In the genomic region with DNA sequence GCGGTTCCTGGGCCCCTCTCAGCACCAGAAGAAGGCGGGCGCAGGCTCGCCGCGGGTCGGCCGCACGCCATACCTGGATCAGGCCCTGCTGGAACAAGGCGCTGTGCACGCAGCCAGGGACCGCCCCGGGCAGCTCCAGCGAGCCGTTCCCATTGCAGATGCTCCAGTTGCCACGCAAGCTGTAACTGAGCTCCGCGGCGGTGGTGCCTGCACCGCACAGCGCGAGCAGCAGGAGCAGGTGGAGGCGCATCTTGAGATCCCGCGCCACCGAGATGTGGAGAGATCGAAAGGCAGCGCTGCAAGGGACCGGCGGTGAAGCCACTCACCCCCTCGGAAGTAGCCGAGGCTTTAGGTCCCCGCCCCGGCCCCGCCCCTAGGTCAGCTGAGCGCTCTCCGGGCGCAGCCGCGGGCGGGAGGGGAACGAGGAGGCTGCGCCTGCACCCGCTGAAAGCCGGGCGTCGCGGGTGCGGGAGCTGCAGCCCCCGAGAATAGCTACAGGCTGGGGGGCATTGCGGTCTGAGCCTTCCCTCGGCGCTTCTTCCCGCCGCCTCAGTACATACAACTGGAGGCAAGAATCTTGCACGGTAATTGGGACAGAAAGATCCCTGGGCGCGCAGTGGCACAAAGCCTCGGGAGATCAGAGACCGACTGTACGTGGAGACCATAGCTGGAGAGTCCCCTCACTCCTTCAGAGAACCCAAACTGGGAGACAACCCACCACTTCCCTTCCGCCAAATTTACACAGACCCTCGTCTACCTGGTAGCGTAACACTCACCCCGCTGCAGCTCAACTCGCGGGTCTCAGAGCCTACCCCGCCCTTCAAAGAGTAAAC, we compare ENCODE assay signal across 1 cellular context.
TF ChIP-seq lines count a peak whose summit lies in the region.

A gene (minus strand): TSS at position 324 of the 833 bp plus-strand sequence. CDS start 74 bp downstream, at position 250.

TF ChIP-seq in K562, 482 proteins besides CTCF, POLR2A, EP300 and RAD21 (continued from another document):
- TF ChIP-seq, protein P1, sequence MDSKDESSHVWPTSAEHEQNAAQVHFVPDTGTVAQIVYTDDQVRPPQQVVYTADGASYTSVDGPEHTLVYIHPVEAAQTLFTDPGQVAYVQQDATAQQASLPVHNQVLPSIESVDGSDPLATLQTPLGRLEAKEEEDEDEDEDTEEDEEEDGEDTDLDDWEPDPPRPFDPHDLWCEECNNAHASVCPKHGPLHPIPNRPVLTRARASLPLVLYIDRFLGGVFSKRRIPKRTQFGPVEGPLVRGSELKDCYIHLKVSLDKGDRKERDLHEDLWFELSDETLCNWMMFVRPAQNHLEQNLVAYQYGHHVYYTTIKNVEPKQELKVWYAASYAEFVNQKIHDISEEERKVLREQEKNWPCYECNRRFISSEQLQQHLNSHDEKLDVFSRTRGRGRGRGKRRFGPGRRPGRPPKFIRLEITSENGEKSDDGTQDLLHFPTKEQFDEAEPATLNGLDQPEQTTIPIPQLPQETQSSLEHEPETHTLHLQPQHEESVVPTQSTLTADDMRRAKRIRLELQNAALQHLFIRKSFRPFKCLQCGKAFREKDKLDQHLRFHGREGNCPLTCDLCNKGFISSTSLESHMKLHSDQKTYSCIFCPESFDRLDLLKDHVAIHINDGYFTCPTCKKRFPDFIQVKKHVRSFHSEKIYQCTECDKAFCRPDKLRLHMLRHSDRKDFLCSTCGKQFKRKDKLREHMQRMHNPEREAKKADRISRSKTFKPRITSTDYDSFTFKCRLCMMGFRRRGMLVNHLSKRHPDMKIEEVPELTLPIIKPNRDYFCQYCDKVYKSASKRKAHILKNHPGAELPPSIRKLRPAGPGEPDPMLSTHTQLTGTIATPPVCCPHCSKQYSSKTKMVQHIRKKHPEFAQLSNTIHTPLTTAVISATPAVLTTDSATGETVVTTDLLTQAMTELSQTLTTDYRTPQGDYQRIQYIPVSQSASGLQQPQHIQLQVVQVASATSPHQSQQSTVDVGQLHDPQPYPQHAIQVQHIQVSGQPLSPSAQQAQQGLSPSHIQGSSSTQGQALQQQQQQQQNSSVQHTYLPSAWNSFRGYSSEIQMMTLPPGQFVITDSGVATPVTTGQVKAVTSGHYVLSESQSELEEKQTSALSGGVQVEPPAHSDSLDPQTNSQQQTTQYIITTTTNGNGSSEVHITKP (IDR thresholded peaks at IDR 0.05; ENCODE audit: partially characterized antibody) = peak; percentile 91
- TF ChIP-seq ZNF232 (CRISPR knock-in tag; IDR thresholded peaks at IDR 0.05) (0 out of 2 replicates have a peak, but pooled peaks have one; percentile 12), RUNX1 (IDR thresholded peaks at IDR 0.05; ENCODE audit: low read depth) (no peak), E2F3 (CRISPR knock-in tag; IDR thresholded peaks at IDR 0.05) (no peak), ZNF197 (CRISPR knock-in tag; IDR thresholded peaks at IDR 0.05; ENCODE audit: low read depth) (no peak), SMC3 (conservative IDR thresholded peaks at IDR 0.05; ENCODE audit: insufficient read depth, low read depth, low read length) (no peak)
- TF ChIP-seq, protein P2, sequence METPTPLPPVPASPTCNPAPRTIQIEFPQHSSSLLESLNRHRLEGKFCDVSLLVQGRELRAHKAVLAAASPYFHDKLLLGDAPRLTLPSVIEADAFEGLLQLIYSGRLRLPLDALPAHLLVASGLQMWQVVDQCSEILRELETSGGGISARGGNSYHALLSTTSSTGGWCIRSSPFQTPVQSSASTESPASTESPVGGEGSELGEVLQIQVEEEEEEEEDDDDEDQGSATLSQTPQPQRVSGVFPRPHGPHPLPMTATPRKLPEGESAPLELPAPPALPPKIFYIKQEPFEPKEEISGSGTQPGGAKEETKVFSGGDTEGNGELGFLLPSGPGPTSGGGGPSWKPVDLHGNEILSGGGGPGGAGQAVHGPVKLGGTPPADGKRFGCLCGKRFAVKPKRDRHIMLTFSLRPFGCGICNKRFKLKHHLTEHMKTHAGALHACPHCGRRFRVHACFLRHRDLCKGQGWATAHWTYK (CRISPR knock-in tag; IDR thresholded peaks at IDR 0.05) = no peak
